ENCODE assay signal across 18 cellular contexts in the genomic region with DNA sequence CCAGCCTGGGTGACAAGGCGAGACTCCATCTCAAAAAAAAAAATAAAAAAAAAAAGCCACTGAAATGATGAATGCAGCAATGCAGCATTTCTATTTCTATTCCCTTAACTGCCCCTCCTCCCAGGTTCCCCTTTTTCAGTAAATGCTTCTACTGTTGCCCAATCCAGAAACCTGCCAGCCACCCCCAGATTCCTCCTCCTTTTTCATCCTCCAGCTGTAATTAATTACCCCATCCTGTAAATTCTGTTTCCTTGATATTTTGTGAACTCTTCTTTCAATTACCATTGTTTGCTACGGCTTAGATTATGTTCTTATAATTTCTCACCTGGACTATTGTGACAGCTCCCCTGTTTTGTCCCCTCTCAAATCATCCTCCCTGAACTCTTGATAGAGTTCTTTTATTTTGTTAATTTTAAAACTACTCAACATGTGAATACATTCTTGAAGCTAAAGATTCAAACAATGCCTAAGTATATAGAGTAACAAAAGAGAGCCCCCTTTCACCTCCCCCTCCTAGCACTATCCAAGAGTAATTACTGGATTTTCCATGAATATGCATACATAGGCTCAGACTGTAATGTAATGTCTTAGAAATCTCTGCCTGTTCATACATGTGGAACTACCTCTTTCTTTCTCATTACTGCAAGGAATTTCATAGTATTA.
"Had no signal": no experiment of that assay in that cellular context is flagged by ENCODE, and none has a peak within 500 bp of the region (broad histone marks: within the 10 kb centered on the region; RNA-seq: fewer than 3 reads in every experiment).

No MANE protein-coding gene starts in this region.

- DNase-seq: activated CD4-positive, alpha-beta T cell treated with anti-CD3 and anti-CD28 coated beads for 1 hour; activated CD4-positive, alpha-beta T cell treated with anti-CD3 and anti-CD28 coated beads, Interleukin-2, amount 50 U/mL, for 48 hours; activated CD8-positive, alpha-beta memory T cell treated with anti-CD3 and anti-CD28 coated beads, Interleukin-2, amount 10 ng/mL, durations not matched to agents 7 days and 5 days; activated naive CD4-positive, alpha-beta T cell treated with anti-CD3 and anti-CD28 coated beads, Interleukin-2, amount 10 ng/mL, durations not matched to agents 7 days and 5 days; activated T-cell treated with anti-CD3 and anti-CD28 coated beads, Interleukin-2, amount 50 U/mL, for 1 hour; dermis blood vessel endothelial cell; effector memory CD8-positive, alpha-beta T cell; heart left ventricle; left lung; natural killer cell; right cardiac atrium; small intestine; stimulated activated CD4-positive, alpha-beta T cell treated with anti-CD3 and anti-CD28 coated beads, Interleukin-4, amount 100 ng/mL, for 24 hours; stimulated activated naive CD8-positive, alpha-beta T cell treated with anti-CD3 and anti-CD28 coated beads, Interleukin-15, Interleukin-2, amounts not matched to agents 100 U/mL and 50 U/mL, for 24 hours had no signal

- H3K9me3 Mint-ChIP-seq: activated T-helper 2 cell treated with anti-CD3 and anti-CD28 coated beads, Interferon-gamma antibody, Interleukin-2, Interleukin-4, amounts not matched to agents 10 μg/mL and 5 μg/mL and 100 μg/mL, durations not matched to agents 14 hours and 24 hours and 36 hours had no signal

- H3K4me1 Mint-ChIP-seq: activated CD8-positive, alpha-beta memory T cell treated with anti-CD3 and anti-CD28 coated beads, Interleukin-2, amount 10 ng/mL, durations not matched to agents 7 days and 5 days; activated naive CD4-positive, alpha-beta T cell treated with anti-CD3 and anti-CD28 coated beads, Interleukin-2, amount 10 ng/mL, durations not matched to agents 7 days and 5 days; memory B cell; natural killer cell had no signal

- H3K4me3 ChIP-seq: heart left ventricle, left lung had no signal

- H3K4me3 Mint-ChIP-seq: activated CD8-positive, alpha-beta memory T cell treated with anti-CD3 and anti-CD28 coated beads, Interleukin-2, amount 10 ng/mL, durations not matched to agents 7 days and 5 days; activated naive CD4-positive, alpha-beta T cell treated with anti-CD3 and anti-CD28 coated beads, Interleukin-2, amount 10 ng/mL, durations not matched to agents 7 days and 5 days; effector memory CD8-positive, alpha-beta T cell; memory B cell; natural killer cell; type B pancreatic cell had no signal

- H3K27ac Mint-ChIP-seq: activated CD8-positive, alpha-beta memory T cell treated with anti-CD3 and anti-CD28 coated beads, Interleukin-2, amount 10 ng/mL, durations not matched to agents 7 days and 5 days; activated naive CD4-positive, alpha-beta T cell treated with anti-CD3 and anti-CD28 coated beads, Interleukin-2, amount 10 ng/mL, durations not matched to agents 7 days and 5 days; activated T-helper 2 cell treated with anti-CD3 and anti-CD28 coated beads, Interferon-gamma antibody, Interleukin-2, Interleukin-4, amounts not matched to agents 10 μg/mL and 5 μg/mL and 100 μg/mL, durations not matched to agents 14 hours and 24 hours and 36 hours; effector memory CD8-positive, alpha-beta T cell; memory B cell; natural killer cell; type B pancreatic cell had no signal

- H3K36me3 Mint-ChIP-seq: activated CD8-positive, alpha-beta memory T cell treated with anti-CD3 and anti-CD28 coated beads, Interleukin-2, amount 10 ng/mL, durations not matched to agents 7 days and 5 days; activated naive CD4-positive, alpha-beta T cell treated with anti-CD3 and anti-CD28 coated beads, Interleukin-2, amount 10 ng/mL, durations not matched to agents 7 days and 5 days; memory B cell; natural killer cell had no signal

- H3K27ac ChIP-seq: epithelial cell of prostate, heart left ventricle, left lung had no signal

- ATAC-seq: activated CD8-positive, alpha-beta memory T cell treated with anti-CD3 and anti-CD28 coated beads, Interleukin-2, amount 10 ng/mL, durations not matched to agents 7 days and 5 days; effector memory CD8-positive, alpha-beta T cell; heart left ventricle; left lung; natural killer cell; right cardiac atrium; stimulated activated naive CD8-positive, alpha-beta T cell treated with anti-CD3 and anti-CD28 coated beads, Interleukin-15, Interleukin-2, amounts not matched to agents 100 U/mL and 50 U/mL, for 24 hours had no signal

- H3K36me3 ChIP-seq: heart left ventricle, left lung had no signal

- H3K27me3 Mint-ChIP-seq: activated CD8-positive, alpha-beta memory T cell treated with anti-CD3 and anti-CD28 coated beads, Interleukin-2, amount 10 ng/mL, durations not matched to agents 7 days and 5 days; activated naive CD4-positive, alpha-beta T cell treated with anti-CD3 and anti-CD28 coated beads, Interleukin-2, amount 10 ng/mL, durations not matched to agents 7 days and 5 days; effector memory CD8-positive, alpha-beta T cell; memory B cell; type B pancreatic cell had no signal

- H3K4me1 ChIP-seq: heart left ventricle, left lung had no signal
